Comparison of ENCODE assay signal across 8 cellular contexts in genomic region chr3:15427981-15428380, GRCh38. TPM values are rescaled to one million over a fixed set of nuclear protein-coding genes. Genes with fewer than 3 reads are reported as not detected.
DNase-seq lines count a peak whose midpoint lies in the region; ATAC-seq, FAIRE-seq and TF ChIP-seq lines count a peak whose summit lies in the region.

No MANE protein-coding gene starts in this region.

- DNase-seq in NCI-H146 (lab: John Stamatoyannopoulos, UW) (peak; percentile 7), NCI-H146 treated with DMSO at 0.1 percent for 48 hours (lab: John Stamatoyannopoulos, UW; ENCODE audit: unreplicated experiment) (no peak), kidney (no peak), testis (no peak), NCI-H1105 treated with DMSO at 0.1 percent for 48 hours (lab: John Stamatoyannopoulos, UW) (no peak)
- DNase-seq in central memory CD4-positive, alpha-beta T cell = no peak

- peak overlapping the region; percentile 78 to 97 for H3K9ac ChIP-seq in kidney (ENCODE audit: low read length in 2 of 2)

- H3K36me3 ChIP-seq in kidney (ENCODE audit: control insufficient read depth in 1 of 2, insufficient read depth in 2 of 2, low read length in 2 of 2) = peaks cover 0 to 4% of the 10 kb centered on the region in 2 donors
- H3K36me3 ChIP-seq in testis (ENCODE audit: low read depth, missing control alignments) = no peaks in the 10 kb centered on the region

- H3K4me1 ChIP-seq in kidney (ENCODE audit: control insufficient read depth in 1 of 2, insufficient read depth in 1 of 2, low read depth in 1 of 2, low read length in 2 of 2) (peaks cover 3 to 16% of the 10 kb centered on the region in 2 donors), testis (peaks cover 18% of the 10 kb centered on the region)

- no peak for TF ChIP-seq POLR2A in testis (IDR thresholded peaks at IDR 0.05)

- TF ChIP-seq CTCF in kidney (IDR thresholded peaks at IDR 0.05; ENCODE audit: borderline replicate concordance, extremely low read depth, insufficient read depth) = no peak
- no peak for TF ChIP-seq CTCF in testis (IDR thresholded peaks at IDR 0.05)

- H3K4me3 ChIP-seq in kidney (ENCODE audit: low read length in 2 of 2) = peak overlapping the region; percentile 89 to 97
- H3K4me3 ChIP-seq in testis = peak overlapping the region; percentile 96 to 98

- H3K27ac ChIP-seq in angular gyrus (ENCODE audit: low read depth, low read length) (peak overlapping the region; percentile 57), kidney (ENCODE audit: low read depth in 2 of 2, low read length in 2 of 2) (peak overlapping the region; percentile 63 to 65), testis (peak overlapping the region; percentile 69 to 75)

- H3K9me3 ChIP-seq in kidney (ENCODE audit: control insufficient read depth in 1 of 2, low read length in 2 of 2) (no peaks in the 10 kb centered on the region), testis (no peaks in the 10 kb centered on the region)

- 0 to 1% methylated on average over 11 of the region's 11 CpGs for WGBS in testis, 2 donors

- no peaks in the 10 kb centered on the region for H3K27me3 ChIP-seq in testis

- no peak for FAIRE-seq in kidney (lab: Jason Lieb, UNC)

- intact Hi-C loops in kidney (cut with DNase I) (no loop called here), testis (cut with DNase I; ENCODE audit: low total_unique reads) (no loop called here)

- no peak for ATAC-seq in HG03565 (IDR thresholded peaks at IDR 0.05; ENCODE audit: unreplicated experiment)

RNA-seq across cellular contexts. Expression of gene EAF1, which starts 0.6 kb away (rescaled TPM):
- total RNA-seq in kidney = 16.1 TPM
- 8.3 TPM for polyA plus RNA-seq in kidney (ENCODE audit: insufficient read depth, low read depth, low replicate concordance)
- total RNA-seq in testis = 10 to 100 TPM; 25.5 to 33.4 TPM
- polyA plus RNA-seq in testis (ENCODE audit: insufficient read depth, low read depth, low replicate concordance) = 28.5 TPM

RNA-seq across cellular contexts. Expression of gene METTL6, which starts 0.6 kb away (rescaled TPM):
- total RNA-seq in kidney (18.6 TPM), testis (10 to 100 TPM; 45.1 to 49.4 TPM)
- polyA plus RNA-seq in kidney (ENCODE audit: insufficient read depth, low read depth, low replicate concordance) (9.7 TPM), testis (ENCODE audit: insufficient read depth, low read depth, low replicate concordance) (42.9 TPM)
